18 cellular contexts compared by ENCODE assay signal in genomic region chr10:111732116-111732785, GRCh38.
DNase-seq lines count a peak whose midpoint lies in the region; ATAC-seq and TF ChIP-seq lines count a peak whose summit lies in the region.
"Had no signal": no experiment of that assay in that cellular context is flagged by ENCODE, and none has a peak within 500 bp of the region (broad histone marks: within the 10 kb centered on the region; RNA-seq: fewer than 3 reads in every experiment).

No MANE protein-coding gene starts in this region.

- no peaks in the 10 kb centered on the region for H3K4me1 ChIP-seq in A673 (ENCODE audit: insufficient read depth, low read length, poor library complexity, severe bottlenecking)
- H3K4me1 ChIP-seq: BE2C had no signal

- no peak for TF ChIP-seq CTCF in A673 (conservative IDR thresholded peaks at IDR 0.05; ENCODE audit: low read depth, low read length)

- no peaks in the 10 kb centered on the region for H3K4me1 Mint-ChIP-seq in activated T-cell treated with anti-CD3 and anti-CD28 coated beads, Interleukin-2, amount 50 U/mL, for 24 hours (ENCODE audit: low read depth)
- H3K4me1 Mint-ChIP-seq: CD4-positive, CD25-positive, alpha-beta regulatory T cell; CD8-positive, alpha-beta memory T cell; GM23338 had no signal

- no peak overlapping the region for H3K4me3 Mint-ChIP-seq in activated T-cell treated with anti-CD3 and anti-CD28 coated beads, Interleukin-2, amount 50 U/mL, for 24 hours
- H3K4me3 Mint-ChIP-seq: CD4-positive, CD25-positive, alpha-beta regulatory T cell; CD8-positive, alpha-beta memory T cell; GM23338 had no signal

- no peak overlapping the region for H3K27ac Mint-ChIP-seq in activated T-cell treated with anti-CD3 and anti-CD28 coated beads, Interleukin-2, amount 50 U/mL, for 24 hours
- H3K27ac Mint-ChIP-seq: CD4-positive, CD25-positive, alpha-beta regulatory T cell; CD8-positive, alpha-beta memory T cell; GM23338 had no signal

- no peak overlapping the region for H3K4me3 ChIP-seq in A673 (ENCODE audit: low read depth, low read length, poor library complexity, severe bottlenecking)
- H3K4me3 ChIP-seq: GM23338 had no signal

- H3K36me3 ChIP-seq in A673 (ENCODE audit: insufficient read depth, low read length, poor library complexity, severe bottlenecking), result no peaks in the 10 kb centered on the region
- H3K36me3 ChIP-seq: BE2C had no signal

- no peaks in the 10 kb centered on the region for H3K9me3 ChIP-seq in A673 (ENCODE audit: low read depth, low read length, poor library complexity, severe bottlenecking)
- H3K9me3 ChIP-seq: BE2C had no signal

- ATAC-seq in HG03342 (IDR thresholded peaks at IDR 0.05; ENCODE audit: unreplicated experiment), result no peak
- ATAC-seq: GM23338 had no signal

- H3K27me3 ChIP-seq in A673 (replicated peaks; ENCODE audit: insufficient read depth, low read depth, low read length, poor library complexity), result no peaks in the 10 kb centered on the region
- H3K27me3 ChIP-seq: BE2C had no signal

- DNase-seq in A673 (ENCODE audit: low spot score) (peak; percentile 28), NCI-H446 treated with DMSO at 0.1 percent for 48 hours (lab: John Stamatoyannopoulos, UW) (peak; percentile 5), cerebellum (ENCODE audit: low spot score) (peak; percentile 54), retina (peak; percentile 10)
- DNase-seq in activated T-cell treated with anti-CD3 and anti-CD28 coated beads, Interleukin-2, amount 50 U/mL, for 24 hours, result no peak
- DNase-seq: ACHN; BE2C; CD4-positive, CD25-positive, alpha-beta regulatory T cell; CD8-positive, alpha-beta memory T cell; COR-L47; DMS 273 treated with DMSO at 0.1 percent for 48 hours; DMS53; DND-41; EL; HCEC 1CT had no signal

- CTCF ChIA-PET in A673 (lab: Charles Lee), result no interaction called here

- H3K27ac ChIP-seq in A673 (ENCODE audit: low read depth, low read length, poor library complexity, severe bottlenecking), result no peak overlapping the region
- H3K27ac ChIP-seq: HL-60 had no signal

- no peaks in the 10 kb centered on the region for H3K9me3 Mint-ChIP-seq in activated T-cell treated with anti-CD3 and anti-CD28 coated beads, Interleukin-2, amount 50 U/mL, for 24 hours
- H3K9me3 Mint-ChIP-seq: GM23338 had no signal

- POLR2A ChIA-PET in A673 (lab: Charles Lee; ENCODE audit: low non-redundant PET), result no interaction called here

- intact Hi-C loops in A673 (cut with micrococcal nuclease; ENCODE audit: unreplicated experiment), result no loop called here

- H3K36me3 Mint-ChIP-seq in activated T-cell treated with anti-CD3 and anti-CD28 coated beads, Interleukin-2, amount 50 U/mL, for 24 hours (ENCODE audit: low read depth), result no peaks in the 10 kb centered on the region
- H3K36me3 Mint-ChIP-seq: CD4-positive, CD25-positive, alpha-beta regulatory T cell; CD8-positive, alpha-beta memory T cell had no signal

- BruUV-seq in A673 (replicated peaks; lab: Mats Ljungman, UMichigan), result no TSS peak

- H3K27me3 Mint-ChIP-seq in activated T-cell treated with anti-CD3 and anti-CD28 coated beads, Interleukin-2, amount 50 U/mL, for 24 hours, result no peaks in the 10 kb centered on the region
- H3K27me3 Mint-ChIP-seq: CD4-positive, CD25-positive, alpha-beta regulatory T cell; CD8-positive, alpha-beta memory T cell had no signal
